ENCODE assay signal across 18 cellular contexts in the genomic region with DNA sequence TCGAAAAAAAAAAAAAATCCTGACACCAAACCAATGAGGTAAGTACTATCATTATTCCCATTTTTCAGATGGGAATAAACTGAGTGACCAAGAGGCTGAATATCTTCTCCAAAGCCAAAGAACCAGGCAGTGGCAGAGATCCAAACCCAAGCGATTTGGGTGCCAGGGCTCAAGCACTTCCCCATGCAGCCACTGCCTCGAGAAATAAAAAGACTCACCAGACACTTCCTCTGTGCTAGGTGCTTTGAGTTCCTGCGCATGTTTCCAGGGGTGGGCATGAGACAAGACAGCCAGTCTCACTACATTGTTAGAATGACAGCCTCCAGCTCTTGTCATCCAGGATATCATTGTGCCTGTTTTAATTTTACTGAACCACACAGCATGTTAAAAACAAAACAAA. TPM values are rescaled to one million over a fixed set of nuclear protein-coding genes. Genes with fewer than 3 reads are reported as not detected.
DNase-seq lines count a peak whose midpoint lies in the region; ATAC-seq and TF ChIP-seq lines count a peak whose summit lies in the region.
"Had no signal": no experiment of that assay in that cellular context is flagged by ENCODE, and none has a peak within 500 bp of the region (broad histone marks: within the 10 kb centered on the region; RNA-seq: fewer than 3 reads in every experiment).

No MANE protein-coding gene starts in this region.

- no peaks in the 10 kb centered on the region for H3K27me3 ChIP-seq in mammary epithelial cell (ENCODE audit: insufficient read depth, low read length)
- H3K27me3 ChIP-seq in ascending aorta, result no peaks in the 10 kb centered on the region
- H3K27me3 ChIP-seq in muscle layer of duodenum (ENCODE audit: low read depth, low read length), result no peaks in the 10 kb centered on the region
- H3K27me3 ChIP-seq: stomach had no signal

- POLR2A ChIA-PET in MCF 10A (lab: Yijun Ruan, JAX), result interaction anchor here (0.6 kb wide), 1 partner anchor 185 kb away, joined by 5 read pairs; no protein-coding TSS in a partner anchor

- no peak overlapping the region for H2AFZ ChIP-seq in mammary epithelial cell (ENCODE audit: low read depth, low read length)
- H2AFZ ChIP-seq: parathyroid adenoma had no signal

- no peak overlapping the region for H3K4me3 Mint-ChIP-seq in MCF 10A (ENCODE audit: unreplicated experiment)

- in situ Hi-C loops in mammary epithelial cell (cut with MboI; ENCODE audit: low sequenced_read_pairs in 2 of 2), result loop anchor here in 1 of 2 donors (25.0 kb wide), 1 partner anchor 605 kb away; no protein-coding TSS in a partner anchor

- H3K27ac Mint-ChIP-seq in MCF 10A (ENCODE audit: low read depth, unreplicated experiment), result peak overlapping the region; percentile 10

- H3K27ac ChIP-seq in mammary epithelial cell (ENCODE audit: insufficient read depth, low read depth, low read length) (no peak overlapping the region), ascending aorta (peak overlapping the region; percentile 87 to 95), muscle layer of duodenum (ENCODE audit: low read length) (peak overlapping the region; percentile 40)
- H3K27ac ChIP-seq: parathyroid adenoma had no signal

- H3K4me1 Mint-ChIP-seq in MCF 10A (ENCODE audit: insufficient read depth, unreplicated experiment), result peaks cover 55% of the 10 kb centered on the region

- H3K79me2 ChIP-seq in mammary epithelial cell (ENCODE audit: insufficient read depth, low read length), result peaks cover 25% of the 10 kb centered on the region

- intact Hi-C loops in MCF 10A (cut with micrococcal nuclease), result loop anchor here (10.0 kb wide), 1 partner anchor 498 kb away; no protein-coding TSS in a partner anchor
- intact Hi-C loops in mammary epithelial cell (cut with micrococcal nuclease), result loop anchor here (10.0 kb wide), 1 partner anchor 482 kb away; no protein-coding TSS in a partner anchor
- intact Hi-C loops in ascending aorta (cut with DNase I), result loop anchor here (10.0 kb wide), 1 partner anchor 502 kb away; a partner anchor contains a TSS

- H3K4me2 ChIP-seq in mammary epithelial cell (ENCODE audit: insufficient read depth, low read depth, low read length), result no peak overlapping the region

- BruUV-seq in MCF 10A (replicated peaks; lab: Mats Ljungman, UMichigan) (no TSS peak), mammary epithelial cell (replicated peaks; lab: Mats Ljungman, UMichigan) (no TSS peak)

- CTCF ChIA-PET in MCF 10A (lab: Yijun Ruan, JAX) (interaction anchor here (0.6 to 1.3 kb wide), 4 partner anchors 42 to 325 kb away, joined by 3 to 4 read pairs (median 3); no protein-coding TSS in a partner anchor), mammary epithelial cell (lab: Charles Lee; ENCODE audit: low non-redundant PET) (no interaction called here)

- H4K20me1 ChIP-seq in mammary epithelial cell (ENCODE audit: insufficient read depth, low read length), result no peaks in the 10 kb centered on the region

- TF ChIP-seq CTCF in MCF 10A (IDR thresholded peaks at IDR 0.05; ENCODE audit: unreplicated experiment), result no peak
- TF ChIP-seq CTCF in mammary epithelial cell (conservative IDR thresholded peaks at IDR 0.05 in 1 of 2, IDR thresholded peaks at IDR 0.05 in 1 of 2; ENCODE audit: extremely low read depth in 1 of 2, insufficient read depth in 1 of 2, low read depth in 1 of 2, low read length in 2 of 2), result no peak
- no peak for TF ChIP-seq CTCF in ascending aorta (IDR thresholded peaks at IDR 0.05)

- H3K36me3 ChIP-seq in mammary epithelial cell (ENCODE audit: insufficient read depth, low read length), result peaks cover 2% of the 10 kb centered on the region
- no peaks in the 10 kb centered on the region for H3K36me3 ChIP-seq in ascending aorta
- peaks cover 1 to 2% of the 10 kb centered on the region in 2 donors for H3K36me3 ChIP-seq in muscle layer of duodenum (ENCODE audit: control insufficient read depth in 1 of 2, insufficient read depth in 2 of 2, low read length in 2 of 2)

- ATAC-seq in GM18858 (IDR thresholded peaks at IDR 0.05; ENCODE audit: unreplicated experiment), result no peak
- ATAC-seq: Panc1 had no signal

- WGBS in mammary epithelial cell (ENCODE audit: low coverage, missing lambda C conversion rate), result 60% methylated on average over 4 of the region's 4 CpGs

- H3K27me3 Mint-ChIP-seq in MCF 10A (ENCODE audit: insufficient read depth, unreplicated experiment), result no peaks in the 10 kb centered on the region
- H3K27me3 Mint-ChIP-seq: activated naive CD8-positive, alpha-beta T cell treated with anti-CD3 and anti-CD28 coated beads, Interleukin-2, amount 10 ng/mL, durations not matched to agents 7 days and 5 days had no signal

- H3K9me3 Mint-ChIP-seq in MCF 10A (ENCODE audit: unreplicated experiment), result no peaks in the 10 kb centered on the region
- H3K9me3 Mint-ChIP-seq: activated naive CD8-positive, alpha-beta T cell treated with anti-CD3 and anti-CD28 coated beads, Interleukin-2, amount 10 ng/mL, durations not matched to agents 7 days and 5 days had no signal

- H3K4me1 ChIP-seq in mammary epithelial cell (ENCODE audit: insufficient read depth, low read length) (peaks cover 22% of the 10 kb centered on the region), ascending aorta (peaks cover 6 to 48% of the 10 kb centered on the region in 2 donors), muscle layer of duodenum (ENCODE audit: control insufficient read depth in 1 of 2, insufficient read depth in 2 of 2, low read length in 2 of 2) (peaks cover 0 to 21% of the 10 kb centered on the region in 2 donors)
- H3K4me1 ChIP-seq: parathyroid adenoma had no signal

- peaks cover 21% of the 10 kb centered on the region for H3K36me3 Mint-ChIP-seq in MCF 10A (ENCODE audit: insufficient read depth, unreplicated experiment)

- H3K9me3 ChIP-seq in mammary epithelial cell (replicated peaks; ENCODE audit: insufficient read depth, low read length) (no peaks in the 10 kb centered on the region), ascending aorta (no peaks in the 10 kb centered on the region), muscle layer of duodenum (ENCODE audit: control insufficient read depth in 1 of 2, low read length in 2 of 2) (no peaks in the 10 kb centered on the region)
- H3K9me3 ChIP-seq: stomach had no signal

- H3K4me3 ChIP-seq in mammary epithelial cell (replicated peaks in 1 of 3; ENCODE audit: insufficient read depth in 1 of 3, low read depth in 2 of 3, low read length in 3 of 3) (no peak overlapping the region), ascending aorta (no peak overlapping the region), muscle layer of duodenum (ENCODE audit: low read depth in 1 of 2, low read length in 2 of 2) (no peak overlapping the region)
- H3K4me3 ChIP-seq: stomach had no signal

- dilution Hi-C loops in mammary epithelial cell (cut with HindIII; ENCODE audit: low sequenced_read_pairs), result no loop called here

- no peak overlapping the region for H3K9ac ChIP-seq in mammary epithelial cell (ENCODE audit: insufficient read depth, low read length)
- H3K9ac ChIP-seq: parathyroid adenoma had no signal

- DNase-seq in MCF 10A (ENCODE audit: unreplicated experiment), result no peak
- no peak for DNase-seq in mammary epithelial cell
- peak in 1 of 2 donors; percentile 72 for DNase-seq in ascending aorta (ENCODE audit: low spot score in 2 of 2)
- no peak for DNase-seq in NCI-H1436 treated with DMSO at 0.1 percent for 48 hours (lab: John Stamatoyannopoulos, UW)
- DNase-seq in stimulated activated CD4-positive, alpha-beta T cell treated with anti-CD3 and anti-CD28 coated beads, Interleukin-4, amount 100 ng/mL, for 4 hours, result no peak
- no peak for DNase-seq in cerebellum (ENCODE audit: low spot score)
- DNase-seq: activated CD4-positive, alpha-beta T cell treated with anti-CD3 and anti-CD28 coated beads for 48 hours; activated naive CD8-positive, alpha-beta T cell treated with anti-CD3 and anti-CD28 coated beads, Interleukin-2, amount 10 ng/mL, durations not matched to agents 7 days and 5 days; activated T-cell treated with anti-CD3 and anti-CD28 coated beads for 4 hours; islet precursor cell; NCI-H2081 treated with DMSO at 0.1 percent for 48 hours; NCI-H524 treated with DMSO at 0.1 percent for 48 hours; stimulated activated CD4-positive, alpha-beta T cell treated with anti-CD3 and anti-CD28 coated beads, Interleukin-12 subunit alpha, Interleukin-12 subunit beta, amount 100 ng/mL, for 4 hours; stomach had no signal

RNA-seq across cellular contexts. Expression of a gene that starts 2.3 kb away (rescaled TPM):
- total RNA-seq in MCF 10A (2022) (103 and 119 TPM in 2 replicates), mammary epithelial cell (10 to 100 TPM; 31.8 to 58.5 TPM), ascending aorta (0.75 TPM), cerebellum (19.5 TPM)
- 120 TPM for polyA plus RNA-seq in mammary epithelial cell
- 11.9 TPM for polyA minus RNA-seq in mammary epithelial cell

RNA-seq across cellular contexts. Expression of a gene that starts 26.6 kb away (rescaled TPM):
- total RNA-seq in MCF 10A (2022), result 171 and 243 TPM in 2 replicates
- 100 to 1,000 TPM; 147 to 154 TPM for total RNA-seq in mammary epithelial cell
- 213 TPM for polyA plus RNA-seq in mammary epithelial cell
- 157 TPM for polyA minus RNA-seq in mammary epithelial cell
- total RNA-seq in ascending aorta, result 62.6 TPM
- 40.2 TPM for total RNA-seq in cerebellum

Comparison
In these comparisons a context has a peak if more than half of its experiments do, and no peak if none do; other contexts are left out.
1. RNA of a gene that starts 2.3 kb away (total RNA-seq): 103 to 119 TPM in MCF 10A, 31.8 to 58.5 TPM in mammary epithelial cell and 19.5 TPM in cerebellum (single experiment); 0.75 TPM in ascending aorta (single experiment); every median in the first group is over 10 times any median in the second.